1 cellular context compared by ENCODE assay signal in genomic region chr9:134669556-134669955, GRCh38.
TF ChIP-seq lines count a peak whose summit lies in the region.

No MANE protein-coding gene starts in this region.

TF ChIP-seq in SK-N-SH treated with all-trans-retinoic acid at 6 μM for 48 hours, 23 proteins besides CTCF, POLR2A, EP300 and RAD21 (continued from another document):
- no peak for TF ChIP-seq TSHZ2 (CRISPR knock-in tag; IDR thresholded peaks at IDR 0.05)
- no peak for TF ChIP-seq ZFP3 (CRISPR knock-in tag; IDR thresholded peaks at IDR 0.05)
- no peak for TF ChIP-seq PPARA (CRISPR knock-in tag; IDR thresholded peaks at IDR 0.05; ENCODE audit: borderline replicate concordance)
- TF ChIP-seq OSR1 (CRISPR knock-in tag; IDR thresholded peaks at IDR 0.05) = no peak
- TF ChIP-seq ZNF8 (CRISPR knock-in tag; IDR thresholded peaks at IDR 0.05) = no peak
- no peak for TF ChIP-seq TCF4 (CRISPR knock-in tag; IDR thresholded peaks at IDR 0.05; ENCODE audit: borderline replicate concordance)
- no peak for TF ChIP-seq ARNTL (CRISPR knock-in tag; IDR thresholded peaks at IDR 0.05; ENCODE audit: borderline replicate concordance, low read depth)
- TF ChIP-seq CSDC2 (CRISPR knock-in tag; IDR thresholded peaks at IDR 0.05) = no peak
- TF ChIP-seq BACH2 (CRISPR knock-in tag; IDR thresholded peaks at IDR 0.05; ENCODE audit: borderline replicate concordance) = no peak
- no peak for TF ChIP-seq ESRRG (CRISPR knock-in tag; IDR thresholded peaks at IDR 0.05)
- no peak for TF ChIP-seq TOX (CRISPR knock-in tag; IDR thresholded peaks at IDR 0.05; ENCODE audit: borderline replicate concordance)
